Comparison of ENCODE assay signal across 8 cellular contexts in the genomic region with DNA sequence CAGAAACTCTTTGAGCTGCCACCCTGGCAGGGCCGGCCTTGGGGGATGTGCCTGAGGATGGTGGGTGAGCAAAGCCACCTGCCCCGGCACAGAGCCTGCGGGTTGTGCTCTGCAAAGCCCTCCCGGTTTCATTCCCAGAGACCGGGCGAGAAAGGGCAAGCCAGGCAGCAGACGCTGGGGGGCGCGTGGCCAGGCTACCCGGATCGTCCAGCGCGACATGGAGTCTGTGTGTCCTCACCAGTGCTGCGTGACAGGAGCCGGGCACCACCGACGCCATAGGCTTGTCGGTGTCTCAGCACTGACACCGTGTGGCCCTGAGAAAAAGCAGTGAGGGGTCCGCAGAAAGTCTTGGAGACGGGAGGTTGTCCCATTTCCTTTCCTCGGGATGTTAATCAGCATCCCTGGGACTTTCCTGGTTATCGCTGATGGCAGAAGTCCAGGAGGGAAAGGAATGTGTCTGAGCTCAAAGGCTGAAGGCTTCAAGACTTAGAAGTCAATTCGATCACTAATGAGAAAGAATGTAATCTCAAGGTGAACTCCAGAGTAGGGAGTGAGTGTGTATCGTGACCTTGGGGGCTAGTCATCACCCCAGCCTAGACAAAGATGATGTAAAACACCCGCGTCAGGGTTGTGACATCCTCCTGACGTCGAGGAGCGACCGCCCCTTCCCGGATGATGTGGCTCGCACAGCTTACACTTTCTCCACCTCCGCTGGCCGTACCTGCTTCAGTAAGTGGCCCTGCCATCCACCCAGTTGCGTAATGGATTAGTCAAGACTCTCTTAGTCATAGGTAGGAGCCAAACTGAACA. TPM values are rescaled to one million over a fixed set of nuclear protein-coding genes. Genes with fewer than 3 reads are reported as not detected.
DNase-seq lines count a peak whose midpoint lies in the region; ATAC-seq and TF ChIP-seq lines count a peak whose summit lies in the region.

No MANE protein-coding gene starts in this region.

- H3K9me3 ChIP-seq in hepatocyte (ENCODE audit: low read depth), result no peaks in the 10 kb centered on the region

- no peak overlapping the region for H3K9ac ChIP-seq in rectal smooth muscle tissue (ENCODE audit: low read length)

- H3K27me3 ChIP-seq in hepatocyte (no peaks in the 10 kb centered on the region), rectal smooth muscle tissue (ENCODE audit: control insufficient read depth, insufficient read depth, low read length) (no peaks in the 10 kb centered on the region)

- H3K9me2 ChIP-seq in hepatocyte (replicated peaks; ENCODE audit: insufficient read depth), result no peaks in the 10 kb centered on the region

- H2AFZ ChIP-seq in hepatocyte, result peak overlapping the region; percentile 37

- peak; percentile 62 for TF ChIP-seq CTCF in GM12865 (IDR thresholded peaks at IDR 0.05; ENCODE audit: insufficient read depth, low read depth, low read length, missing control alignments)
- peak; percentile 78 for TF ChIP-seq CTCF in hepatocyte (IDR thresholded peaks at IDR 0.05; ENCODE audit: poor library complexity)

- no peak for ATAC-seq in HG03521 (IDR thresholded peaks at IDR 0.05; ENCODE audit: unreplicated experiment)

- H3K36me3 ChIP-seq in hepatocyte (replicated peaks; ENCODE audit: insufficient read depth, low read depth) (no peaks in the 10 kb centered on the region), rectal smooth muscle tissue (ENCODE audit: control insufficient read depth, insufficient read depth, low read length) (no peaks in the 10 kb centered on the region)

- 16% methylated on average over 36 of the region's 36 CpGs for WGBS in hepatocyte (ENCODE audit: low lambda C conversion rate, missing lambda C conversion rate)

- H3K4me2 ChIP-seq in hepatocyte, result peak overlapping the region; percentile 76

- H4K20me1 ChIP-seq in hepatocyte (ENCODE audit: insufficient read depth, poor library complexity, severe bottlenecking), result no peaks in the 10 kb centered on the region

- H3K4me3 ChIP-seq in GM12865 (ENCODE audit: low read depth, low read length) (no peak overlapping the region), hepatocyte (no peak overlapping the region), rectal smooth muscle tissue (ENCODE audit: low read length) (peak overlapping the region; percentile 58)

- no peaks in the 10 kb centered on the region for H3K79me2 ChIP-seq in hepatocyte

- H3K27ac ChIP-seq in hepatocyte (peak overlapping the region; percentile 88), rectal smooth muscle tissue (ENCODE audit: low read depth, low read length) (no peak overlapping the region)

- H3K4me1 ChIP-seq in hepatocyte (ENCODE audit: insufficient read depth) (no peaks in the 10 kb centered on the region), rectal smooth muscle tissue (ENCODE audit: control insufficient read depth, insufficient read depth, low read length) (peaks cover 3% of the 10 kb centered on the region)

- peak; percentile 68 for DNase-seq in GM12865 (ENCODE audit: low read depth)
- peak; percentile 39 for DNase-seq in NAMALWA (ENCODE audit: low spot score)
- DNase-seq in SW480 (ENCODE audit: low spot score), result peak; percentile 93
- DNase-seq in astrocyte of the hippocampus (ENCODE audit: low read depth, low spot score), result peak; percentile 88
- peak; percentile 91 for DNase-seq in hepatocyte (ENCODE audit: low spot score)
- DNase-seq in NCI-H2196 treated with DMSO at 0.1 percent for 48 hours (lab: John Stamatoyannopoulos, UW; ENCODE audit: unreplicated experiment), result no peak

RNA-seq across cellular contexts. Expression of a gene that starts 36.3 kb away (rescaled TPM):
- total RNA-seq in hepatocyte, result 0.07 and 0.20 TPM in 2 replicates
- polyA plus RNA-seq in hepatocyte, result 0.54 TPM in 1 of 2 replicates, not detected in the other

RNA-seq across cellular contexts. Expression of a gene that starts 37.2 kb away (rescaled TPM):
- total RNA-seq in hepatocyte, result 0.04 and 0.17 TPM in 2 replicates
- polyA plus RNA-seq in hepatocyte, result 0.21 TPM in 1 of 2 replicates, not detected in the other
